ENCODE assay signal across 18 cellular contexts in genomic region chr2:214482716-214483115, GRCh38.
DNase-seq lines count a peak whose midpoint lies in the region; ATAC-seq and TF ChIP-seq lines count a peak whose summit lies in the region.
"Had no signal": no experiment of that assay in that cellular context is flagged by ENCODE, and none has a peak within 500 bp of the region (broad histone marks: within the 10 kb centered on the region; RNA-seq: fewer than 3 reads in every experiment).

No MANE protein-coding gene starts in this region.

- H3K4me3 ChIP-seq in right cardiac atrium (ENCODE audit: low read length) (no peak overlapping the region), heart left ventricle (no peak overlapping the region), mammary epithelial cell (replicated peaks in 1 of 3; ENCODE audit: insufficient read depth in 1 of 3, low read depth in 2 of 3, low read length in 3 of 3) (no peak overlapping the region), lower leg skin (ENCODE audit: low read depth, poor library complexity, severe bottlenecking) (no peak overlapping the region)
- H3K4me3 ChIP-seq: GM23338, Peyer's patch, SK-N-MC had no signal

- intact Hi-C loops in right cardiac atrium (cut with DNase I) (no loop called here), heart left ventricle (cut with DNase I) (no loop called here), mammary epithelial cell (cut with micrococcal nuclease) (no loop called here), lower leg skin (cut with DNase I; ENCODE audit: low total_unique reads) (no loop called here)

- H3K27ac Mint-ChIP-seq in neural crest cell (ENCODE audit: unreplicated experiment), result no peak overlapping the region
- H3K27ac Mint-ChIP-seq: CD4-positive, alpha-beta memory T cell; GM23338 had no signal

- H3K79me2 ChIP-seq in mammary epithelial cell (ENCODE audit: insufficient read depth, low read length), result no peaks in the 10 kb centered on the region

- H3K27me3 ChIP-seq in right cardiac atrium (ENCODE audit: control insufficient read depth, insufficient read depth) (no peaks in the 10 kb centered on the region), heart left ventricle (no peaks in the 10 kb centered on the region), mammary epithelial cell (ENCODE audit: insufficient read depth, low read length) (peaks cover 3% of the 10 kb centered on the region)
- H3K27me3 ChIP-seq: Peyer's patch had no signal

- 92% methylated on average over 2 of the region's 2 CpGs for WGBS in right cardiac atrium
- 84 to 89% (median 86%) methylated on average over 2 of the region's 2 CpGs for WGBS in heart left ventricle, 4 donors
- WGBS in mammary epithelial cell (ENCODE audit: low coverage, missing lambda C conversion rate), result 79% methylated on average over 2 of the region's 2 CpGs
- WGBS in lower leg skin, 2 donors, result 83 to 87% methylated on average over 2 of the region's 2 CpGs

- no TSS peak for BruUV-seq in mammary epithelial cell (replicated peaks; lab: Mats Ljungman, UMichigan)

- H3K9ac ChIP-seq in mammary epithelial cell (ENCODE audit: insufficient read depth, low read length), result no peak overlapping the region

- TF ChIP-seq POLR2A in heart left ventricle (IDR thresholded peaks at IDR 0.05) (no peak), lower leg skin (IDR thresholded peaks at IDR 0.05) (no peak)

- no peaks in the 10 kb centered on the region for H3K9me3 Mint-ChIP-seq in neural crest cell
- H3K9me3 Mint-ChIP-seq: CD4-positive, alpha-beta memory T cell; GM23338 had no signal

- no peak overlapping the region for H3K4me3 Mint-ChIP-seq in neural crest cell
- H3K4me3 Mint-ChIP-seq: CD4-positive, alpha-beta memory T cell; GM23338 had no signal

- no peaks in the 10 kb centered on the region for H3K27me3 Mint-ChIP-seq in neural crest cell (ENCODE audit: low read depth)

- H3K4me1 Mint-ChIP-seq in neural crest cell, result peaks cover 48% of the 10 kb centered on the region

- no peak overlapping the region for H3K4me2 ChIP-seq in mammary epithelial cell (ENCODE audit: insufficient read depth, low read depth, low read length)
- H3K4me2 ChIP-seq: GM23338 had no signal

- DNase-seq in DMS53 (lab: John Stamatoyannopoulos, UW) (peak; percentile 23), DMS53 treated with DMSO at 0.1 percent for 48 hours (lab: John Stamatoyannopoulos, UW; ENCODE audit: unreplicated experiment) (no peak), right cardiac atrium (no peak), heart left ventricle (no peak), neural crest cell (ENCODE audit: low read depth, low spot score) (peak; percentile 18), superior temporal gyrus (ENCODE audit: extremely low spot score) (peak; percentile 73), mammary epithelial cell (no peak), lower leg skin (ENCODE audit: low spot score in 2 of 2) (no peak)
- DNase-seq: CD4-positive, alpha-beta memory T cell; DMS79 treated with DMSO at 0.1 percent for 48 hours; NCI-H2081 treated with DMSO at 0.1 percent for 48 hours; NCI-H446; Peyer's patch had no signal

- H3K36me3 Mint-ChIP-seq in neural crest cell (ENCODE audit: low read depth), result no peaks in the 10 kb centered on the region
- H3K36me3 Mint-ChIP-seq: CD4-positive, alpha-beta memory T cell had no signal

- CTCF ChIA-PET in mammary epithelial cell (lab: Charles Lee; ENCODE audit: low non-redundant PET), result no interaction called here

- H4K20me1 ChIP-seq in mammary epithelial cell (ENCODE audit: insufficient read depth, low read length), result no peaks in the 10 kb centered on the region

- no peaks in the 10 kb centered on the region for H3K4me1 ChIP-seq in right cardiac atrium (ENCODE audit: control insufficient read depth, insufficient read depth, low read length)
- H3K4me1 ChIP-seq in heart left ventricle, result peaks cover 0 to 25% (median 2%) of the 10 kb centered on the region in 12 donors
- no peaks in the 10 kb centered on the region for H3K4me1 ChIP-seq in mammary epithelial cell (ENCODE audit: insufficient read depth, low read length)
- H3K4me1 ChIP-seq: Peyer's patch had no signal

- TF ChIP-seq CTCF in heart left ventricle (IDR thresholded peaks at IDR 0.05) (no peak), neural crest cell (conservative IDR thresholded peaks at IDR 0.05) (no peak), mammary epithelial cell (conservative IDR thresholded peaks at IDR 0.05 in 1 of 2, IDR thresholded peaks at IDR 0.05 in 1 of 2; ENCODE audit: extremely low read depth in 1 of 2, insufficient read depth in 1 of 2, low read depth in 1 of 2, low read length in 2 of 2) (no peak), lower leg skin (IDR thresholded peaks at IDR 0.05) (no peak)

- no peaks in the 10 kb centered on the region for H3K36me3 ChIP-seq in heart left ventricle
- no peaks in the 10 kb centered on the region for H3K36me3 ChIP-seq in mammary epithelial cell (ENCODE audit: insufficient read depth, low read length)
- H3K36me3 ChIP-seq: Peyer's patch had no signal

- in situ Hi-C loops in mammary epithelial cell (cut with MboI; ENCODE audit: low sequenced_read_pairs in 2 of 2), result no loop called here

- ATAC-seq in right cardiac atrium (no peak), heart left ventricle (no peak)
- ATAC-seq: GM23338, HCT116, Right ventricle myocardium inferior had no signal

- H3K27ac ChIP-seq in right cardiac atrium (ENCODE audit: low read length), result peak overlapping the region; percentile 23
- H3K27ac ChIP-seq in heart left ventricle, result no peak overlapping the region
- H3K27ac ChIP-seq in mammary epithelial cell (ENCODE audit: insufficient read depth, low read depth, low read length), result no peak overlapping the region
- H3K27ac ChIP-seq: 22Rv1, Peyer's patch, SK-N-MC had no signal

- dilution Hi-C loops in mammary epithelial cell (cut with HindIII; ENCODE audit: low sequenced_read_pairs), result no loop called here

- H2AFZ ChIP-seq in mammary epithelial cell (ENCODE audit: low read depth, low read length), result no peak overlapping the region
- H2AFZ ChIP-seq: GM23338 had no signal

- no peaks in the 10 kb centered on the region for H3K9me3 ChIP-seq in right cardiac atrium (ENCODE audit: control insufficient read depth, low read length)
- no peaks in the 10 kb centered on the region for H3K9me3 ChIP-seq in heart left ventricle
- no peaks in the 10 kb centered on the region for H3K9me3 ChIP-seq in mammary epithelial cell (replicated peaks; ENCODE audit: insufficient read depth, low read length)
- H3K9me3 ChIP-seq: Peyer's patch had no signal

Comparison
In these comparisons a context has a peak if more than half of its experiments do, and no peak if none do; other contexts are left out.
1. DNase-seq: peak in DMS53 (single experiment), neural crest cell (single experiment) and superior temporal gyrus (single experiment); none in DMS53 treated with DMSO at 0.1 percent for 48 hours (single experiment), right cardiac atrium (0 of 3), heart left ventricle (0 of 5), mammary epithelial cell (single experiment) and lower leg skin (0 of 2).